In genomic region chr17:42682400-42683384, GRCh38 we compare ENCODE assay signal across 8 cellular contexts. TPM values are rescaled to one million over a fixed set of nuclear protein-coding genes. Genes with fewer than 3 reads are reported as not detected.
DNase-seq lines count a peak whose midpoint lies in the region; ATAC-seq and TF ChIP-seq lines count a peak whose summit lies in the region.

CNTNAP1 (plus strand) TSS chr17:42682531; CDS start chr17:42682830, 299 bp downstream.

- no peaks in the 10 kb centered on the region for H3K36me3 Mint-ChIP-seq in activated CD8-positive, alpha-beta memory T cell treated with anti-CD3 and anti-CD28 coated beads, Interleukin-2, amount 10 ng/mL, durations not matched to agents 7 days and 5 days
- H3K36me3 Mint-ChIP-seq in activated CD8-positive, alpha-beta T cell treated with anti-CD3 and anti-CD28 coated beads, Interleukin-2, amount 10 ng/mL, durations not matched to agents 7 days and 5 days (ENCODE audit: low read depth) = no peaks in the 10 kb centered on the region
- H3K36me3 Mint-ChIP-seq in nephron (ENCODE audit: low read depth) = peaks cover 27% of the 10 kb centered on the region

- peaks cover 39% of the 10 kb centered on the region for H3K27me3 Mint-ChIP-seq in activated CD8-positive, alpha-beta memory T cell treated with anti-CD3 and anti-CD28 coated beads, Interleukin-2, amount 10 ng/mL, durations not matched to agents 7 days and 5 days
- peaks cover 52% of the 10 kb centered on the region for H3K27me3 Mint-ChIP-seq in activated CD8-positive, alpha-beta T cell treated with anti-CD3 and anti-CD28 coated beads, Interleukin-2, amount 10 ng/mL, durations not matched to agents 7 days and 5 days (ENCODE audit: low read depth)
- peaks cover 3% of the 10 kb centered on the region for H3K27me3 Mint-ChIP-seq in nephron (ENCODE audit: low read depth)

- H3K27ac Mint-ChIP-seq in activated CD8-positive, alpha-beta memory T cell treated with anti-CD3 and anti-CD28 coated beads, Interleukin-2, amount 10 ng/mL, durations not matched to agents 7 days and 5 days = no peak within 1 kb of the TSS
- peak within 1 kb of the TSS; percentile 69 for H3K27ac Mint-ChIP-seq in activated CD8-positive, alpha-beta T cell treated with anti-CD3 and anti-CD28 coated beads, Interleukin-2, amount 10 ng/mL, durations not matched to agents 7 days and 5 days
- peak within 1 kb of the TSS; percentile 98 to 99 (median 99) for H3K27ac Mint-ChIP-seq in nephron

- no peaks in the 10 kb centered on the region for H3K9me3 Mint-ChIP-seq in activated CD8-positive, alpha-beta memory T cell treated with anti-CD3 and anti-CD28 coated beads, Interleukin-2, amount 10 ng/mL, durations not matched to agents 7 days and 5 days (ENCODE audit: low read depth)
- H3K9me3 Mint-ChIP-seq in activated CD8-positive, alpha-beta T cell treated with anti-CD3 and anti-CD28 coated beads, Interleukin-2, amount 10 ng/mL, durations not matched to agents 7 days and 5 days (ENCODE audit: insufficient read depth) = no peaks in the 10 kb centered on the region
- no peaks in the 10 kb centered on the region for H3K9me3 Mint-ChIP-seq in nephron

- H3K4me3 ChIP-seq in fibroblast of mammary gland (ENCODE audit: control insufficient read depth, low read depth, low read length) = peak within 1 kb of the TSS; percentile 64

- CTCF ChIA-PET in activated CD8-positive, alpha-beta memory T cell treated with anti-CD3 and anti-CD28 coated beads, Interleukin-2, amount 10 ng/mL, durations not matched to agents 7 days and 5 days (lab: Charles Lee) = interaction anchor here (1.1 to 2.1 kb wide), 8 partner anchors 8 to 283 kb away, joined by 3 to 17 read pairs (median 3); partner anchors contain the start of genes BECN1, PSMC3IP and TUBG2
- CTCF ChIA-PET in activated CD8-positive, alpha-beta T cell treated with anti-CD3 and anti-CD28 coated beads, Interleukin-2, amount 10 ng/mL, durations not matched to agents 7 days and 5 days (lab: Charles Lee) = interaction anchor here (0.6 to 2.7 kb wide), 5 partner anchors 60 to 115 kb away, joined by 3 to 22 read pairs (median 5); partner anchors contain the start of genes MLX, PSMC3IP, RETREG3 and TUBG1

- TF ChIP-seq CTCF in fibroblast of mammary gland (conservative IDR thresholded peaks at IDR 0.05; ENCODE audit: control insufficient read depth, insufficient read depth, low read depth, low read length) (no peak), nephron (IDR thresholded peaks at IDR 0.05; ENCODE audit: unreplicated experiment in 3 of 3) (no peak)

- H3K4me3 Mint-ChIP-seq in activated CD8-positive, alpha-beta memory T cell treated with anti-CD3 and anti-CD28 coated beads, Interleukin-2, amount 10 ng/mL, durations not matched to agents 7 days and 5 days = peak within 1 kb of the TSS; percentile 46
- peak within 1 kb of the TSS; percentile 59 for H3K4me3 Mint-ChIP-seq in activated CD8-positive, alpha-beta T cell treated with anti-CD3 and anti-CD28 coated beads, Interleukin-2, amount 10 ng/mL, durations not matched to agents 7 days and 5 days
- peak within 1 kb of the TSS; percentile 88 to 99 (median 92) for H3K4me3 Mint-ChIP-seq in nephron

- POLR2A ChIA-PET in activated CD8-positive, alpha-beta T cell treated with anti-CD3 and anti-CD28 coated beads, Interleukin-2, amount 10 ng/mL, durations not matched to agents 7 days and 5 days (lab: Charles Lee) = interaction anchor here (0.7 kb wide), 1 partner anchor 91 kb away, joined by 3 read pairs; no protein-coding TSS in a partner anchor

- H3K4me1 Mint-ChIP-seq in activated CD8-positive, alpha-beta memory T cell treated with anti-CD3 and anti-CD28 coated beads, Interleukin-2, amount 10 ng/mL, durations not matched to agents 7 days and 5 days = peaks cover 47% of the 10 kb centered on the region
- peaks cover 52% of the 10 kb centered on the region for H3K4me1 Mint-ChIP-seq in activated CD8-positive, alpha-beta T cell treated with anti-CD3 and anti-CD28 coated beads, Interleukin-2, amount 10 ng/mL, durations not matched to agents 7 days and 5 days (ENCODE audit: low read depth)
- H3K4me1 Mint-ChIP-seq in nephron = peaks cover 39% of the 10 kb centered on the region

- peak; percentile 58 for DNase-seq in activated CD8-positive, alpha-beta memory T cell treated with anti-CD3 and anti-CD28 coated beads, Interleukin-2, amount 10 ng/mL, durations not matched to agents 7 days and 5 days
- no peak for DNase-seq in activated CD8-positive, alpha-beta memory T cell treated with anti-CD3 and anti-CD28 coated beads, Interleukin-2, amount 50 U/mL, for 4 hours
- DNase-seq in NCI-H146 treated with DMSO at 0.1 percent for 48 hours (lab: John Stamatoyannopoulos, UW; ENCODE audit: unreplicated experiment) = peak; percentile 64
- peak; percentile 47 for DNase-seq in activated CD8-positive, alpha-beta T cell treated with anti-CD3 and anti-CD28 coated beads, Interleukin-2, amount 10 ng/mL, durations not matched to agents 7 days and 5 days
- DNase-seq in fibroblast of mammary gland (ENCODE audit: low read depth) = peak; percentile 68
- no peak for DNase-seq in inferior parietal cortex (ENCODE audit: extremely low spot score)

- no peak for ATAC-seq in activated CD8-positive, alpha-beta memory T cell treated with anti-CD3 and anti-CD28 coated beads, Interleukin-2, amount 10 ng/mL, durations not matched to agents 7 days and 5 days
- ATAC-seq in activated CD8-positive, alpha-beta T cell treated with anti-CD3 and anti-CD28 coated beads, Interleukin-2, amount 10 ng/mL, durations not matched to agents 7 days and 5 days = no peak
- ATAC-seq in GM21825 (IDR thresholded peaks at IDR 0.05; ENCODE audit: unreplicated experiment) = no peak

RNA-seq across cellular contexts. Expression of gene CNTNAP1, which starts in this region (rescaled TPM):
- total RNA-seq in activated CD8-positive, alpha-beta memory T cell treated with anti-CD3 and anti-CD28 coated beads, Interleukin-2, amount 10 ng/mL, durations not matched to agents 7 days and 5 days = 1 to 10 TPM in 1 of 2 experiments, under 1 TPM in 1; 0.61 to 1.9 TPM
- under 1 TPM; 0.71 to 0.78 TPM for total RNA-seq in activated CD8-positive, alpha-beta T cell treated with anti-CD3 and anti-CD28 coated beads, Interleukin-2, amount 10 ng/mL, durations not matched to agents 7 days and 5 days

Comparison
In these comparisons a context has a peak if more than half of its experiments do, and no peak if none do; other contexts are left out.
1. DNase-seq: peak in activated CD8-positive, alpha-beta memory T cell treated with anti-CD3 and anti-CD28 coated beads, Interleukin-2, amount 10 ng/mL, durations not matched to agents 7 days and 5 days (single experiment), NCI-H146 treated with DMSO at 0.1 percent for 48 hours (single experiment) and fibroblast of mammary gland (single experiment); none in activated CD8-positive, alpha-beta memory T cell treated with anti-CD3 and anti-CD28 coated beads, Interleukin-2, amount 50 U/mL, for 4 hours (single experiment) and inferior parietal cortex (single experiment).
2. Peak in DNase-seq in activated CD8-positive, alpha-beta T cell treated with anti-CD3 and anti-CD28 coated beads, Interleukin-2, amount 10 ng/mL, durations not matched to agents 7 days and 5 days; RNA of the gene not detected or under 1 TPM.
3. Peak in every context shown above with its lines, with median percentiles within 50 percentile points of each other: H3K4me3 Mint-ChIP-seq.